Comparison of ENCODE assay signal across 10 cellular contexts in genomic region chr4:8269535-8270417, GRCh38. TPM values are rescaled to one million over a fixed set of nuclear protein-coding genes. Genes with fewer than 3 reads are reported as not detected.
A peak's percentile ranks its signal among the peaks of the same experiment; 100 is the strongest.
DNase-seq lines count a peak whose midpoint lies in the region; ATAC-seq and TF ChIP-seq lines count a peak whose summit lies in the region.
"Had no signal": no experiment of that assay in that cellular context is flagged by ENCODE, and none has a peak within 500 bp of the region (broad histone marks: within the 10 kb centered on the region; RNA-seq: fewer than 3 reads in every experiment).

Gene HTRA3 (plus strand): TSS chr4:8269754. CDS start chr4:8269969, 215 bp downstream.

- intact Hi-C loops in prostate gland (cut with DNase I), result loop anchor here (2.0 to 5.0 kb wide), 2 partner anchors 38 to 133 kb away; no protein-coding TSS in a partner anchor

- H3K27ac ChIP-seq in right atrium auricular region, result peak within 1 kb of the TSS; percentile 61 to 62
- H3K27ac ChIP-seq in prostate gland, result peak within 1 kb of the TSS in 1 of 2 donors; percentile 15

- H3K4me1 Mint-ChIP-seq in T-helper 17 cell, result no peaks in the 10 kb centered on the region
- H3K4me1 Mint-ChIP-seq: activated naive CD4-positive, alpha-beta T cell treated with anti-CD3 and anti-CD28 coated beads, Interleukin-2, amount 50 U/mL, for 24 hours had no signal

- no peak for TF ChIP-seq POLR2A in prostate gland (IDR thresholded peaks at IDR 0.05)

- no peak within 1 kb of the TSS for H3K27ac Mint-ChIP-seq in T-helper 17 cell
- H3K27ac Mint-ChIP-seq: activated naive CD4-positive, alpha-beta T cell treated with anti-CD3 and anti-CD28 coated beads, Interleukin-2, amount 50 U/mL, for 24 hours had no signal

- H3K27me3 Mint-ChIP-seq in T-helper 17 cell, result peaks cover 54% of the 10 kb centered on the region

- peak; percentile 44 for DNase-seq in ELR (ENCODE audit: low read depth)
- no peak for DNase-seq in T-helper 17 cell
- DNase-seq in right atrium auricular region (ENCODE audit: low spot score), result peak; percentile 76
- DNase-seq in prostate gland (ENCODE audit: low spot score), result no peak
- DNase-seq in activated CD4-positive, alpha-beta T cell treated with anti-CD3 and anti-CD28 coated beads, Interleukin-2, amount 50 U/mL, for 4 hours, result no peak
- DNase-seq in RKO (ENCODE audit: low spot score), result no peak
- DNase-seq in epidermal melanocyte (ENCODE audit: insufficient read length, low spot score), result no peak
- DNase-seq: NCI-H1436 treated with DMSO at 0.1 percent for 48 hours had no signal

- H3K4me3 Mint-ChIP-seq in T-helper 17 cell, result peak within 1 kb of the TSS; percentile 31
- H3K4me3 Mint-ChIP-seq: activated naive CD4-positive, alpha-beta T cell treated with anti-CD3 and anti-CD28 coated beads, Interleukin-2, amount 50 U/mL, for 24 hours had no signal

- no peak for ATAC-seq in T-helper 17 cell
- ATAC-seq in HG02571 (IDR thresholded peaks at IDR 0.05; ENCODE audit: unreplicated experiment), result no peak

- TF ChIP-seq CTCF in right atrium auricular region (IDR thresholded peaks at IDR 0.05) (no peak), prostate gland (IDR thresholded peaks at IDR 0.05) (peak in 1 of 4 experiments; percentile 11)

- no peaks in the 10 kb centered on the region for H3K9me3 ChIP-seq in T-helper 17 cell (ENCODE audit: control insufficient read depth, low read length, poor library complexity, severe bottlenecking)
- no peaks in the 10 kb centered on the region for H3K9me3 ChIP-seq in right atrium auricular region
- H3K9me3 ChIP-seq in prostate gland, result no peaks in the 10 kb centered on the region

- H3K4me3 ChIP-seq in right atrium auricular region, result peak within 1 kb of the TSS; percentile 50 to 60
- peak within 1 kb of the TSS; percentile 32 to 33 for H3K4me3 ChIP-seq in prostate gland

- H3K27me3 ChIP-seq in right atrium auricular region (no peaks in the 10 kb centered on the region), prostate gland (replicated peaks; ENCODE audit: insufficient read depth) (no peaks in the 10 kb centered on the region)

- H3K4me1 ChIP-seq in right atrium auricular region (peaks cover 0 to 57% of the 10 kb centered on the region in 2 donors), prostate gland (replicated peaks) (peaks cover 5% of the 10 kb centered on the region)

- 4% methylated on average over 108 of the region's 111 CpGs for whole genome bisulfite sequencing in prostate gland

- H3K36me3 Mint-ChIP-seq in T-helper 17 cell (ENCODE audit: low read depth), result no peaks in the 10 kb centered on the region
- H3K36me3 Mint-ChIP-seq: activated naive CD4-positive, alpha-beta T cell treated with anti-CD3 and anti-CD28 coated beads, Interleukin-2, amount 50 U/mL, for 24 hours had no signal

- H3K36me3 ChIP-seq in right atrium auricular region, result no peaks in the 10 kb centered on the region
- H3K36me3 ChIP-seq in prostate gland, result no peaks in the 10 kb centered on the region

RNA-seq across cellular contexts. Expression of gene HTRA3, which starts in this region (rescaled TPM):
- total RNA-seq in T-helper 17 cell (not detected), right atrium auricular region (100 to 1,000 TPM in 1 of 2 donors, 10 to 100 TPM in 1; 33.8 to 124 TPM), prostate gland (10 to 100 TPM in 1 of 2 donors, 1 to 10 TPM in 1; 6.0 to 18.9 TPM)

Comparison
In these comparisons a context has a peak if more than half of its experiments do, and no peak if none do; other contexts are left out.
1. RNA of gene HTRA3 (total RNA-seq): 33.8 to 124 TPM in right atrium auricular region and 6.0 to 18.9 TPM in prostate gland; not detected in T-helper 17 cell; every median in the first group is over 4 times any median in the second.
2. DNase-seq: peak in ELR (single experiment) and right atrium auricular region (single experiment); none in T-helper 17 cell (0 of 3), prostate gland (single experiment), activated CD4-positive, alpha-beta T cell treated with anti-CD3 and anti-CD28 coated beads, Interleukin-2, amount 50 U/mL, for 4 hours (0 of 2), RKO (single experiment) and epidermal melanocyte (single experiment).